In genomic region chr17:72038427-72038826, GRCh38 we compare ENCODE assay signal across 1 cellular context.
TF ChIP-seq lines count a peak whose summit lies in the region.

No MANE protein-coding gene starts in this region.

TF ChIP-seq in HepG2, 621 proteins besides CTCF, POLR2A, EP300 and RAD21 (continued from another document):
- TF ChIP-seq ZHX2 (IDR thresholded peaks at IDR 0.05; ENCODE audit: low read depth): no peak
- no peak for TF ChIP-seq ZHX2 (CRISPR knock-in tag; IDR thresholded peaks at IDR 0.05; ENCODE audit: borderline replicate concordance)
- no peak for TF ChIP-seq BRCA1 (CRISPR knock-in tag; IDR thresholded peaks at IDR 0.05)
- no peak for TF ChIP-seq CHD4 (IDR thresholded peaks at IDR 0.05; ENCODE audit: borderline replicate concordance, low read length)
TF ChIP-seq in HepG2: peak in this region for 1.
